Comparison of ENCODE assay signal across 8 cellular contexts in the genomic region with DNA sequence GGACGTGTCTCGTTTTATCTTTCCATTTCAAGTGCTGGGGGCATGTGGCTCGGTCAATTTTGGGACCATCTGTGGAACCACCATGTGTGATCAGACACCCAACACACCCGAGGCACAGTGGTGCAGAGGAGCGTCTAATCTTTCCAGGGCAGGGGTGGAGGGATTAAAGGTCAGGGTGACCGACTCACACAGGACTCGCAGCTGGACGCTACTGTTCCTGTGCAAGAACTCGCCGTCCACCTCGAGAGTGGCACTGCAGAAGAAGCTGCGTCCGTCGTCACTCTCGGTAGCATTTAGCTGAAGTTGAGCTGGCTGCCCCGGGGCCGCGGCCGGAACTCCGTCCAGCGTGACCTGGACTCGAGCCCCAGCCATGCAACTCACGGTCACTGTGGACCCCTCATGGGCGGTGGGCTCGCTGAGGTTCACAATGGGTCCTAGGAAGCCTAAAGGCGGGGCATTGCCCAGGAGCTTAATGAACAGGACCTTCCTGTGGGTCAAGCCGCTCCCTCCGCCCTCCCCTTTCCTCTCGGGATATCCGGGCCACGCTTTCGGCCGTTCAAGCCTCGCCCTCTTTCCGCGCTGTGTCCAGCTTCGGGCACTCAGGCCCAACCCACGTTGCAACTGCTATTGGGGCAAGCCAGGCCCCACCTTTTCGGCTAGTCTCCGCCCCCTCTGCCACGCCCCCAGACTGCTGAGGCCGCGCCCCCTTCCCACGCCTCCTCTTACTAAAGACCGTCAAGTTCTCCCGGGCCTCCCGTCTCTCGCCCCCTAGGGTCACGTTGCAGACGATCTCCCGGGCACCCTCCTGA. TPM values are rescaled to one million over a fixed set of nuclear protein-coding genes. Genes with fewer than 3 reads are reported as not detected.
A peak's percentile ranks its signal among the peaks of the same experiment; 100 is the strongest.
DNase-seq lines count a peak whose midpoint lies in the region; ATAC-seq and TF ChIP-seq lines count a peak whose summit lies in the region.

No MANE protein-coding gene starts in this region.

- no peaks in the 10 kb centered on the region for H3K9me3 Mint-ChIP-seq in activated CD4-positive, alpha-beta memory T cell treated with anti-CD3 and anti-CD28 coated beads, Interleukin-2, amount 10 ng/mL, durations not matched to agents 7 days and 5 days
- no peaks in the 10 kb centered on the region for H3K9me3 Mint-ChIP-seq in mesothelial cell of epicardium
- H3K9me3 Mint-ChIP-seq in stimulated activated memory B cell treated with anti-CD40 and anti-IgM and Interleukin-4, amounts not matched to agents 10 μg/mL and 1 μg/mL and 100 μg/mL, for 72 hours: no peaks in the 10 kb centered on the region

- peaks cover 50% of the 10 kb centered on the region for H3K36me3 Mint-ChIP-seq in activated CD4-positive, alpha-beta memory T cell treated with anti-CD3 and anti-CD28 coated beads, Interleukin-2, amount 10 ng/mL, durations not matched to agents 7 days and 5 days (ENCODE audit: low read depth)
- peaks cover 2% of the 10 kb centered on the region for H3K36me3 Mint-ChIP-seq in mesothelial cell of epicardium
- peaks cover 27% of the 10 kb centered on the region for H3K36me3 Mint-ChIP-seq in stimulated activated memory B cell treated with anti-CD40 and anti-IgM and Interleukin-4, amounts not matched to agents 10 μg/mL and 1 μg/mL and 100 μg/mL, for 72 hours

- no peaks in the 10 kb centered on the region for H3K27me3 Mint-ChIP-seq in activated CD4-positive, alpha-beta memory T cell treated with anti-CD3 and anti-CD28 coated beads, Interleukin-2, amount 10 ng/mL, durations not matched to agents 7 days and 5 days
- H3K27me3 Mint-ChIP-seq in mesothelial cell of epicardium (ENCODE audit: low read depth): no peaks in the 10 kb centered on the region
- H3K27me3 Mint-ChIP-seq in stimulated activated memory B cell treated with anti-CD40 and anti-IgM and Interleukin-4, amounts not matched to agents 10 μg/mL and 1 μg/mL and 100 μg/mL, for 72 hours: no peaks in the 10 kb centered on the region

- no peak overlapping the region for H3K27ac Mint-ChIP-seq in activated CD4-positive, alpha-beta memory T cell treated with anti-CD3 and anti-CD28 coated beads, Interleukin-2, amount 10 ng/mL, durations not matched to agents 7 days and 5 days
- H3K27ac Mint-ChIP-seq in mesothelial cell of epicardium: no peak overlapping the region
- peak overlapping the region; percentile 24 for H3K27ac Mint-ChIP-seq in stimulated activated memory B cell treated with anti-CD40 and anti-IgM and Interleukin-4, amounts not matched to agents 10 μg/mL and 1 μg/mL and 100 μg/mL, for 72 hours

- POLR2A ChIA-PET in activated CD4-positive, alpha-beta memory T cell treated with anti-CD3 and anti-CD28 coated beads, Interleukin-2, amount 10 ng/mL, durations not matched to agents 7 days and 5 days (lab: Charles Lee): interaction anchor here (0.8 to 3.4 kb wide), 12 partner anchors 9 to 140 kb away, joined by 3 to 36 read pairs (median 4); a partner anchor contains a TSS

- peak; percentile 57 to 66 for DNase-seq in NCI-H2081 (lab: John Stamatoyannopoulos, UW)
- no peak for DNase-seq in NCI-H2081 treated with DMSO at 0.1 percent for 48 hours (lab: John Stamatoyannopoulos, UW)
- DNase-seq in NCI-H2227 (lab: John Stamatoyannopoulos, UW; ENCODE audit: unreplicated experiment): peak; percentile 77
- DNase-seq in activated CD4-positive, alpha-beta memory T cell treated with anti-CD3 and anti-CD28 coated beads, Interleukin-2, amount 10 ng/mL, durations not matched to agents 7 days and 5 days: peak; percentile 55
- DNase-seq in erythroblast (lab: John Stamatoyannopoulos, UW): peak; percentile 82 to 83
- peak; percentile 74 to 90 for DNase-seq in mesothelial cell of epicardium (ENCODE audit: low spot score in 2 of 2, unreplicated experiment in 2 of 2)

- TF ChIP-seq POLR2A in erythroblast (IDR thresholded peaks at IDR 0.05; ENCODE audit: low read length): no peak

- peaks cover 54% of the 10 kb centered on the region for H3K4me1 Mint-ChIP-seq in activated CD4-positive, alpha-beta memory T cell treated with anti-CD3 and anti-CD28 coated beads, Interleukin-2, amount 10 ng/mL, durations not matched to agents 7 days and 5 days
- peaks cover 23% of the 10 kb centered on the region for H3K4me1 Mint-ChIP-seq in mesothelial cell of epicardium
- peaks cover 52% of the 10 kb centered on the region for H3K4me1 Mint-ChIP-seq in stimulated activated memory B cell treated with anti-CD40 and anti-IgM and Interleukin-4, amounts not matched to agents 10 μg/mL and 1 μg/mL and 100 μg/mL, for 72 hours

- peak overlapping the region; percentile 84 for H3K4me3 Mint-ChIP-seq in activated CD4-positive, alpha-beta memory T cell treated with anti-CD3 and anti-CD28 coated beads, Interleukin-2, amount 10 ng/mL, durations not matched to agents 7 days and 5 days
- peak overlapping the region; percentile 96 for H3K4me3 Mint-ChIP-seq in mesothelial cell of epicardium
- H3K4me3 Mint-ChIP-seq in stimulated activated memory B cell treated with anti-CD40 and anti-IgM and Interleukin-4, amounts not matched to agents 10 μg/mL and 1 μg/mL and 100 μg/mL, for 72 hours: peak overlapping the region; percentile 91

- no peak for ATAC-seq in stimulated activated memory B cell treated with anti-CD40 and anti-IgM and Interleukin-4, amounts not matched to agents 10 μg/mL and 1 μg/mL and 100 μg/mL, for 72 hours
- no peak for ATAC-seq in HG03025 (IDR thresholded peaks at IDR 0.05; ENCODE audit: low FRiP score, unreplicated experiment)

- CTCF ChIA-PET in activated CD4-positive, alpha-beta memory T cell treated with anti-CD3 and anti-CD28 coated beads, Interleukin-2, amount 10 ng/mL, durations not matched to agents 7 days and 5 days (lab: Charles Lee): interaction anchor here (1.2 to 3.3 kb wide), 5 partner anchors 46 to 74 kb away, joined by 3 to 23 read pairs (median 5); a partner anchor contains a TSS

- TF ChIP-seq CTCF in mesothelial cell of epicardium (IDR thresholded peaks at IDR 0.05; ENCODE audit: unreplicated experiment): no peak

RNA-seq across cellular contexts. Expression of a gene that starts 1.2 kb away (rescaled TPM):
- total RNA-seq in activated CD4-positive, alpha-beta memory T cell treated with anti-CD3 and anti-CD28 coated beads, Interleukin-2, amount 10 ng/mL, durations not matched to agents 7 days and 5 days: 10 to 100 TPM; 62.1 to 68.6 TPM
- 51.1 to 55.7 TPM (median 52.4 TPM) in 3 replicates for total RNA-seq in mesothelial cell of epicardium

RNA-seq across cellular contexts. Expression of a gene that starts 4.9 kb away (rescaled TPM):
- 100 to 1,000 TPM; 223 to 237 TPM for total RNA-seq in activated CD4-positive, alpha-beta memory T cell treated with anti-CD3 and anti-CD28 coated beads, Interleukin-2, amount 10 ng/mL, durations not matched to agents 7 days and 5 days
- total RNA-seq in mesothelial cell of epicardium: 2.0 to 2.7 TPM (median 2.3 TPM) in 3 replicates

RNA-seq across cellular contexts. Expression of a gene that starts 18.7 kb away (rescaled TPM):
- total RNA-seq in activated CD4-positive, alpha-beta memory T cell treated with anti-CD3 and anti-CD28 coated beads, Interleukin-2, amount 10 ng/mL, durations not matched to agents 7 days and 5 days: 1 to 10 TPM; 3.5 to 3.7 TPM
- 17.9 to 20.9 TPM (median 18.6 TPM) in 3 replicates for total RNA-seq in mesothelial cell of epicardium

RNA-seq across cellular contexts. Expression of a gene that starts 24.9 kb away (rescaled TPM):
- 1 to 10 TPM; 1.0 to 1.4 TPM for total RNA-seq in activated CD4-positive, alpha-beta memory T cell treated with anti-CD3 and anti-CD28 coated beads, Interleukin-2, amount 10 ng/mL, durations not matched to agents 7 days and 5 days
- 12.8 to 14.9 TPM (median 13.5 TPM) in 3 replicates for total RNA-seq in mesothelial cell of epicardium

RNA-seq across cellular contexts. Expression of a gene that starts 44.8 kb away (rescaled TPM):
- 1 to 10 TPM in 1 of 2 experiments, under 1 TPM in 1; 0.53 to 1.1 TPM for total RNA-seq in activated CD4-positive, alpha-beta memory T cell treated with anti-CD3 and anti-CD28 coated beads, Interleukin-2, amount 10 ng/mL, durations not matched to agents 7 days and 5 days
- total RNA-seq in mesothelial cell of epicardium: 3.3 to 5.7 TPM (median 4.9 TPM) in 3 replicates

Comparison
In these comparisons a context has a peak if more than half of its experiments do, and no peak if none do; other contexts are left out.
1. RNA of a gene that starts 4.9 kb away (total RNA-seq): 223 to 237 TPM in activated CD4-positive, alpha-beta memory T cell treated with anti-CD3 and anti-CD28 coated beads, Interleukin-2, amount 10 ng/mL, durations not matched to agents 7 days and 5 days; 2.0 to 2.7 TPM in mesothelial cell of epicardium; every median in the first group is over 10 times any median in the second.
2. Peak in every context shown above with its lines, with median percentiles within 50 percentile points of each other: H3K4me3 Mint-ChIP-seq.